ENCODE assay signal across 20 cellular contexts in genomic region chr19:42412661-42413076, GRCh38. TPM values are rescaled to one million over a fixed set of nuclear protein-coding genes. Genes with fewer than 3 reads are reported as not detected.
A peak's percentile ranks its signal among the peaks of the same experiment; 100 is the strongest.
DNase-seq lines count a peak whose midpoint lies in the region; ATAC-seq and TF ChIP-seq lines count a peak whose summit lies in the region.
"Had no signal": no experiment of that assay in that cellular context is flagged by ENCODE, and none has a peak within 500 bp of the region (broad histone marks: within the 10 kb centered on the region; RNA-seq: fewer than 3 reads in every experiment).

No MANE protein-coding gene starts in this region.

- intact Hi-C loops in OCI-LY7 (cut with micrococcal nuclease; ENCODE audit: unreplicated experiment): no loop called here

- no peak for ATAC-seq in HG02678 (IDR thresholded peaks at IDR 0.05; ENCODE audit: unreplicated experiment)
- ATAC-seq: activated T-helper 17 cell treated with anti-CD3 and anti-CD28 coated beads, Interleukin-2, amount 50 U/mL, for 72 hours had no signal

- in situ Hi-C loops in GM13976 (cut with MboI; ENCODE audit: low sequenced_read_pairs, unreplicated experiment): no loop called here

- TF ChIP-seq CTCF in GM13976 (IDR thresholded peaks at IDR 0.05; ENCODE audit: borderline replicate concordance, control extremely low read depth, extremely low read depth, insufficient read depth, missing control alignments) (no peak), retinal pigment epithelial cell (conservative IDR thresholded peaks at IDR 0.05; ENCODE audit: low read depth, low read length) (no peak), OCI-LY7 (conservative IDR thresholded peaks at IDR 0.05; ENCODE audit: low read length) (no peak)

- H3K27me3 ChIP-seq in layer of hippocampus (ENCODE audit: control insufficient read depth, insufficient read depth, low read length): no peaks in the 10 kb centered on the region

- no peaks in the 10 kb centered on the region for H3K79me2 ChIP-seq in OCI-LY7 (ENCODE audit: insufficient read depth, low read depth, low read length)

- H3K27ac ChIP-seq in layer of hippocampus (ENCODE audit: low read depth, low read length) (peak overlapping the region; percentile 96), OCI-LY7 (ENCODE audit: low read depth, low read length, poor library complexity, severe bottlenecking) (no peak overlapping the region)

- CTCF ChIA-PET in OCI-LY7 (lab: Charles Lee; ENCODE audit: unreplicated experiment): no interaction called here

- no peak overlapping the region for H2AFZ ChIP-seq in OCI-LY7 (ENCODE audit: low read length)

- H3K4me3 ChIP-seq in retinal pigment epithelial cell (ENCODE audit: low read length) (no peak overlapping the region), OCI-LY7 (ENCODE audit: low read depth, low read length, poor library complexity, severe bottlenecking) (no peak overlapping the region)

- H3K4me1 ChIP-seq in OCI-LY7 (ENCODE audit: insufficient read depth, low read length, poor library complexity, severe bottlenecking): no peaks in the 10 kb centered on the region

- POLR2A ChIA-PET in OCI-LY7 (lab: Charles Lee): no interaction called here

- DNase-seq in GM13976 (ENCODE audit: low spot score): peak; percentile 12
- peak in 52 of 56 donors; percentile 23 to 89 (median 70) for DNase-seq in amygdala (lab: John Stamatoyannopoulos, UW)
- DNase-seq in retinal pigment epithelial cell (ENCODE audit: low read depth): peak; percentile 54
- DNase-seq in COLO829 (ENCODE audit: low spot score): no peak
- DNase-seq in OCI-LY7 (ENCODE audit: low spot score): no peak
- no peak for DNase-seq in H4 (ENCODE audit: low spot score)
- DNase-seq: activated CD4-positive, CD25-positive, alpha-beta regulatory T cell treated with anti-CD3 and anti-CD28 coated beads, Interleukin-2, amount 50 U/mL, for 72 hours; NCI-H187 treated with DMSO at 0.1 percent for 48 hours; NCI-H446; SHP77 treated with DMSO at 0.1 percent for 48 hours; stimulated activated CD4-positive, alpha-beta T cell treated with anti-CD3 and anti-CD28 coated beads, Interleukin-2, amount 100 ng/mL, for 24 hours had no signal

- no TSS peak for BruUV-seq in OCI-LY7 (replicated peaks; lab: Mats Ljungman, UMichigan)

- no peak overlapping the region for H3K4me2 ChIP-seq in OCI-LY7 (ENCODE audit: low read length)

- peaks cover 43% of the 10 kb centered on the region for H3K36me3 ChIP-seq in OCI-LY7 (ENCODE audit: insufficient read depth, low read length)

- no peaks in the 10 kb centered on the region for H4K20me1 ChIP-seq in OCI-LY7 (ENCODE audit: insufficient read depth, low read length)

- no peaks in the 10 kb centered on the region for H3K9me2 ChIP-seq in OCI-LY7 (ENCODE audit: insufficient read depth, low read length)

- no peaks in the 10 kb centered on the region for H3K9me3 ChIP-seq in OCI-LY7 (ENCODE audit: low read length)

RNA-seq across cellular contexts. Expression of gene LIPE, which starts 14.5 kb away (rescaled TPM):
- 11.5 and 21.2 TPM in 2 replicates for total RNA-seq in OCI-LY7 (2014; rRNA removed; shearing (Covaris generic))
- total RNA-seq in OCI-LY7 (2022): 35.6 and 39.3 TPM in 2 replicates
- total RNA-seq in H4 (2014; rRNA removed; shearing (Covaris generic)): 0.68 and 1.2 TPM in 2 replicates

RNA-seq across cellular contexts. Expression of gene CNFN, which starts 22.6 kb away (rescaled TPM):
- total RNA-seq in OCI-LY7 (2014; rRNA removed; shearing (Covaris generic)): not detected in 2 replicates
- 0.81 and 0.95 TPM in 2 replicates for total RNA-seq in OCI-LY7 (2022)
- total RNA-seq in H4 (2014; rRNA removed; shearing (Covaris generic)): 1.0 TPM in 1 of 2 replicates, not detected in the other
- total RNA-seq: left lobe of liver, renal cortical epithelial cell had no signal

RNA-seq across cellular contexts. Expression of gene CXCL17, which starts 30.1 kb away (rescaled TPM):
- not detected in 2 replicates for total RNA-seq in OCI-LY7 (2014; rRNA removed; shearing (Covaris generic))
- not detected in 2 replicates for total RNA-seq in OCI-LY7 (2022)
- total RNA-seq in H4 (2014; rRNA removed; shearing (Covaris generic)): not detected in 2 replicates
- total RNA-seq: activated T-helper 17 cell treated with anti-CD3 and anti-CD28 coated beads, Interleukin-2, amount 50 U/mL, for 72 hours; astrocyte; HFFc6; left lobe of liver; renal cortical epithelial cell; subcutaneous adipose tissue; T-helper 2 cell treated with Interferon-gamma antibody and Interleukin-4, amounts not matched to agents 100 ng/mL and 5 ng/mL, for 36 hours had no signal

Comparison
In these comparisons a context has a peak if more than half of its experiments do, and no peak if none do; other contexts are left out.
1. DNase-seq: peak in GM13976 (single experiment), amygdala (52 of 56) and retinal pigment epithelial cell (single experiment); none in COLO829 (single experiment), OCI-LY7 (single experiment) and H4 (single experiment).